ENCODE assay signal across 1 cellular context in the genomic region with DNA sequence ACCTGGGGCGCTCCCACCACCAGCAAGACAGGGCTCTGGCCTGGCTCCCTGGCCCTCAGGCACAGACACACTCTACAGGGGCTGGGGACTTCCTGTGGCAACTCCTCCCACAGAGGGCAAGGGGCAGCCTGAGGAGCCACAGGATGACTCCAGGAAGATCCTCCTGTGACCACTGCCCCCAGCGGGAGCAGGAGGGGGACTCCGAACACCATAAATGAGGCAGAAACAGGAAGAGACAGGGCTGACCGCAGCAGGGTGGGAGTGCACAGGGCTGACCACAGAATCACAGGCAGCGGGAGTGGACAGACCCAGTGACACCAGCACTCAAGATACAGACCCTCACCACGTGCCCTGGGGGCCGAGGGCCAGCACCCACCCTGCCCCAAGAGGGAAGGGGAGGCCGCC.
TF ChIP-seq lines count a peak whose summit lies in the region.

No MANE protein-coding gene starts in this region.

TF ChIP-seq in H1, 55 proteins besides CTCF, POLR2A, EP300 and RAD21:
- no peak for TF ChIP-seq NANOG (IDR thresholded peaks at IDR 0.05; ENCODE audit: insufficient read depth, low read depth, low read length, poor library complexity, severe bottlenecking)
- TF ChIP-seq GABPA (IDR thresholded peaks at IDR 0.05; ENCODE audit: borderline replicate concordance, insufficient read depth, low read length): no peak
- TF ChIP-seq POU5F1 (IDR thresholded peaks at IDR 0.05; ENCODE audit: low read depth, low read length): no peak
- no peak for TF ChIP-seq CBX5 (IDR thresholded peaks at IDR 0.05; ENCODE audit: low read depth, low read length)
- TF ChIP-seq EZH2 (IDR thresholded peaks at IDR 0.05; ENCODE audit: low read depth, low read length, severe bottlenecking): no peak
- no peak for TF ChIP-seq HDAC2 (IDR thresholded peaks at IDR 0.05; ENCODE audit: borderline replicate concordance in 1 of 2, low read depth in 2 of 2, low read length in 2 of 2)
- no peak for TF ChIP-seq E2F6 (IDR thresholded peaks at IDR 0.05)
- no peak for TF ChIP-seq JUND (IDR thresholded peaks at IDR 0.05; ENCODE audit: low read length)
